ENCODE assay signal across 28 cellular contexts in the genomic region with DNA sequence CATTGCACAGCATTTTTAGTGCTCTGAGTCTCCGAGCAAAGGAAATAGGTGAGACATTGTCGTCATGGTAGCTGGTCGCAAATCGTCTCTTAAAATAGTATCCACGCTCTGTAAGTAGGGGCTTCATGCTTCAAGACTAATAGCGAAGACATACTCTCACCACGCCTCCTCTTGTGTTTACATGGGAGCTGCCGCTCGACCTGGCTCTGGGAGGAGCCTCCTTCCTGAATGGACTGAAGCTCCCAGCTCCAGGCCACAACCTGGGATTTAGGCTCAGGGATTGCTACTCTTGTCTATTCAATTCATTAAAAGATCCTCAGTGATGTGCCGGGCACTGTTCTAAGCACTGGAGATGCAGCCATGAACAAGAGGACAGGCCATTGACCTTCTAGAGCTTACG.
"Had no signal": no experiment of that assay in that cellular context is flagged by ENCODE, and none has a peak within 500 bp of the region (broad histone marks: within the 10 kb centered on the region; RNA-seq: fewer than 3 reads in every experiment).

No MANE protein-coding gene starts in this region.

- H3K27me3 Mint-ChIP-seq: activated CD8-positive, alpha-beta memory T cell treated with anti-CD3 and anti-CD28 coated beads, Interleukin-2, amount 10 ng/mL, durations not matched to agents 7 days and 5 days; activated naive CD8-positive, alpha-beta T cell treated with anti-CD3 and anti-CD28 coated beads, Interleukin-2, amount 50 U/mL, for 24 hours; activated T-cell treated with anti-CD3 and anti-CD28 coated beads, Interleukin-2, amount 50 U/mL, for 24 hours; central memory CD8-positive, alpha-beta T cell had no signal

- H3K36me3 Mint-ChIP-seq: activated CD8-positive, alpha-beta memory T cell treated with anti-CD3 and anti-CD28 coated beads, Interleukin-2, amount 10 ng/mL, durations not matched to agents 7 days and 5 days had no signal

- H3K4me1 Mint-ChIP-seq: activated CD8-positive, alpha-beta memory T cell treated with anti-CD3 and anti-CD28 coated beads, Interleukin-2, amount 10 ng/mL, durations not matched to agents 7 days and 5 days; activated naive CD8-positive, alpha-beta T cell treated with anti-CD3 and anti-CD28 coated beads, Interleukin-2, amount 50 U/mL, for 24 hours; central memory CD8-positive, alpha-beta T cell had no signal

- DNase-seq: activated CD4-positive, alpha-beta T cell treated with anti-CD3 and anti-CD28 coated beads for 48 hours; activated CD4-positive, alpha-beta T cell treated with anti-CD3 and anti-CD28 coated beads, Interleukin-2, amount 50 U/mL, for 48 hours; activated CD4-positive, CD25-positive, alpha-beta regulatory T cell treated with anti-CD3 and anti-CD28 coated beads, Interleukin-2, amount 50 U/mL, for 72 hours; activated CD8-positive, alpha-beta memory T cell treated with anti-CD3 and anti-CD28 coated beads, Interleukin-2, amount 10 ng/mL, durations not matched to agents 7 days and 5 days; activated effector memory CD4-positive, alpha-beta T cell treated with Interleukin-2 at 50 U/mL for 16 hours; activated naive CD4-positive, alpha-beta T cell; activated naive CD8-positive, alpha-beta T cell treated with anti-CD3 and anti-CD28 coated beads, Interleukin-2, amount 50 U/mL, for 24 hours; activated T-cell treated with anti-CD3 and anti-CD28 coated beads, Interleukin-2, amount 50 U/mL, for 24 hours; amniotic stem cell; body of pancreas; Karpas-422; MM.1S; NCI-H146; NCI-H187 treated with DMSO at 0.1 percent for 48 hours; NCI-H2081 treated with DMSO at 0.1 percent for 48 hours; NCI-H345; NCI-H510A; NCI-H526 treated with DMSO at 0.1 percent for 48 hours; NCI-H82; NK-92 treated with Interleukin-12 subunit alpha and Interleukin-12 subunit beta, amount 100 ng/mL, for 24 hours; SHP77 had no signal

- H3K27ac Mint-ChIP-seq: activated CD8-positive, alpha-beta memory T cell treated with anti-CD3 and anti-CD28 coated beads, Interleukin-2, amount 10 ng/mL, durations not matched to agents 7 days and 5 days; activated naive CD4-positive, alpha-beta T cell treated with anti-CD3 and anti-CD28 coated beads, Interleukin-2, amount 50 U/mL, for 72 hours; activated naive CD8-positive, alpha-beta T cell treated with anti-CD3 and anti-CD28 coated beads, Interleukin-2, amount 50 U/mL, for 24 hours; activated T-cell treated with anti-CD3 and anti-CD28 coated beads, Interleukin-2, amount 50 U/mL, for 24 hours; activated T-helper 1 cell treated with anti-CD3 and anti-CD28 coated beads, Interleukin-12 subunit alpha, Interleukin-12 subunit beta, Interleukin-2, Interleukin-4 antibody, amounts not matched to agents 30 ng/mL and 10 ng/mL and 1 ng/mL, durations not matched to agents 14 hours and 24 hours and 36 hours; T-helper 1 cell treated with Interleukin-12 subunit alpha and Interleukin-12 subunit beta and Interleukin-4 antibody, amounts not matched to agents 30 μg/mL and 1 μg/mL, for 36 hours had no signal

- FAIRE-seq: bronchial epithelial cell, K562 had no signal

- ATAC-seq: activated CD8-positive, alpha-beta memory T cell treated with anti-CD3 and anti-CD28 coated beads, Interleukin-2, amount 10 ng/mL, durations not matched to agents 7 days and 5 days; activated naive CD4-positive, alpha-beta T cell treated with anti-CD3 and anti-CD28 coated beads, Interleukin-2, amount 50 U/mL, for 72 hours; activated naive CD8-positive, alpha-beta T cell treated with anti-CD3 and anti-CD28 coated beads, Interleukin-2, amount 50 U/mL, for 24 hours; body of pancreas; K562; SK-N-SH treated with all-trans-retinoic acid at 6 μM for 48 hours had no signal

- H3K4me3 Mint-ChIP-seq: activated CD8-positive, alpha-beta memory T cell treated with anti-CD3 and anti-CD28 coated beads, Interleukin-2, amount 10 ng/mL, durations not matched to agents 7 days and 5 days; activated naive CD8-positive, alpha-beta T cell treated with anti-CD3 and anti-CD28 coated beads, Interleukin-2, amount 50 U/mL, for 24 hours; activated T-cell treated with anti-CD3 and anti-CD28 coated beads, Interleukin-2, amount 50 U/mL, for 24 hours; activated T-helper 1 cell treated with anti-CD3 and anti-CD28 coated beads, Interleukin-12 subunit alpha, Interleukin-12 subunit beta, Interleukin-2, Interleukin-4 antibody, amounts not matched to agents 30 ng/mL and 10 ng/mL and 1 ng/mL, durations not matched to agents 14 hours and 24 hours and 36 hours; central memory CD8-positive, alpha-beta T cell; T-helper 1 cell treated with Interleukin-12 subunit alpha and Interleukin-12 subunit beta and Interleukin-4 antibody, amounts not matched to agents 30 μg/mL and 1 μg/mL, for 36 hours had no signal
